In genomic region chr9:75200892-75201470, GRCh38 we compare ENCODE assay signal across 8 cellular contexts.
DNase-seq lines count a peak whose midpoint lies in the region; ATAC-seq and TF ChIP-seq lines count a peak whose summit lies in the region.

No MANE protein-coding gene starts in this region.

- DNase-seq in NCI-H2196 (lab: John Stamatoyannopoulos, UW; ENCODE audit: unreplicated experiment) (peak; percentile 67), NCI-H2196 treated with DMSO at 0.1 percent for 48 hours (lab: John Stamatoyannopoulos, UW; ENCODE audit: unreplicated experiment) (no peak), HuH-7 (ENCODE audit: low spot score) (peak; percentile 32), RWPE2 (ENCODE audit: low spot score) (no peak), esophagus muscularis mucosa (ENCODE audit: extremely low spot score) (no peak), pons (ENCODE audit: low spot score) (peak; percentile 56), GDM1 (lab: John Stamatoyannopoulos, UW) (no peak)
- no peak for DNase-seq in activated CD8-positive, alpha-beta memory T cell treated with anti-CD3 and anti-CD28 coated beads for 24 hours

- TF ChIP-seq EP300 in esophagus muscularis mucosa (IDR thresholded peaks at IDR 0.05) = no peak

- H3K27me3 ChIP-seq in RWPE2 (ENCODE audit: insufficient read depth, poor library complexity, severe bottlenecking) (no peaks in the 10 kb centered on the region), esophagus muscularis mucosa (no peaks in the 10 kb centered on the region)

- H3K4me1 ChIP-seq in RWPE2 (ENCODE audit: insufficient read depth, poor library complexity, severe bottlenecking) (no peaks in the 10 kb centered on the region), esophagus muscularis mucosa (no peaks in the 10 kb centered on the region)

- no peaks in the 10 kb centered on the region for H3K36me3 ChIP-seq in RWPE2 (ENCODE audit: low read depth)
- H3K36me3 ChIP-seq in esophagus muscularis mucosa = no peaks in the 10 kb centered on the region

- 52% methylated on average over 1 of the region's 1 CpG for WGBS in esophagus muscularis mucosa

- no peak overlapping the region for H3K4me3 ChIP-seq in RWPE2 (ENCODE audit: severe bottlenecking)
- H3K4me3 ChIP-seq in esophagus muscularis mucosa = no peak overlapping the region

- H3K9me3 ChIP-seq in RWPE2 (ENCODE audit: severe bottlenecking) (no peaks in the 10 kb centered on the region), esophagus muscularis mucosa (no peaks in the 10 kb centered on the region)

- no peak for ATAC-seq in RWPE2 (ENCODE audit: low read depth)

- no peak for TF ChIP-seq POLR2A in esophagus muscularis mucosa (IDR thresholded peaks at IDR 0.05; ENCODE audit: low read depth)

- TF ChIP-seq CTCF in RWPE2 (IDR thresholded peaks at IDR 0.05; ENCODE audit: poor library complexity, severe bottlenecking) = peak; percentile 71
- TF ChIP-seq CTCF in esophagus muscularis mucosa (IDR thresholded peaks at IDR 0.05) = peak; percentile 70 to 73 (median 72)

- no peak overlapping the region for H3K27ac ChIP-seq in RWPE2 (ENCODE audit: poor library complexity, severe bottlenecking)
- H3K27ac ChIP-seq in esophagus muscularis mucosa (replicated peaks in 1 of 4) = no peak overlapping the region

- intact Hi-C loops in esophagus muscularis mucosa (cut with DNase I) = loop anchor here (2.0 kb wide), 1 partner anchor 38 kb away; no protein-coding TSS in a partner anchor

Comparison
In these comparisons a context has a peak if more than half of its experiments do, and no peak if none do; other contexts are left out.
1. DNase-seq: peak in NCI-H2196 (single experiment), HuH-7 (single experiment) and pons (single experiment); none in NCI-H2196 treated with DMSO at 0.1 percent for 48 hours (single experiment), RWPE2 (single experiment), esophagus muscularis mucosa (single experiment), activated CD8-positive, alpha-beta memory T cell treated with anti-CD3 and anti-CD28 coated beads for 24 hours (single experiment) and GDM1 (single experiment).